ENCODE assay signal across 1 cellular context in the genomic region with DNA sequence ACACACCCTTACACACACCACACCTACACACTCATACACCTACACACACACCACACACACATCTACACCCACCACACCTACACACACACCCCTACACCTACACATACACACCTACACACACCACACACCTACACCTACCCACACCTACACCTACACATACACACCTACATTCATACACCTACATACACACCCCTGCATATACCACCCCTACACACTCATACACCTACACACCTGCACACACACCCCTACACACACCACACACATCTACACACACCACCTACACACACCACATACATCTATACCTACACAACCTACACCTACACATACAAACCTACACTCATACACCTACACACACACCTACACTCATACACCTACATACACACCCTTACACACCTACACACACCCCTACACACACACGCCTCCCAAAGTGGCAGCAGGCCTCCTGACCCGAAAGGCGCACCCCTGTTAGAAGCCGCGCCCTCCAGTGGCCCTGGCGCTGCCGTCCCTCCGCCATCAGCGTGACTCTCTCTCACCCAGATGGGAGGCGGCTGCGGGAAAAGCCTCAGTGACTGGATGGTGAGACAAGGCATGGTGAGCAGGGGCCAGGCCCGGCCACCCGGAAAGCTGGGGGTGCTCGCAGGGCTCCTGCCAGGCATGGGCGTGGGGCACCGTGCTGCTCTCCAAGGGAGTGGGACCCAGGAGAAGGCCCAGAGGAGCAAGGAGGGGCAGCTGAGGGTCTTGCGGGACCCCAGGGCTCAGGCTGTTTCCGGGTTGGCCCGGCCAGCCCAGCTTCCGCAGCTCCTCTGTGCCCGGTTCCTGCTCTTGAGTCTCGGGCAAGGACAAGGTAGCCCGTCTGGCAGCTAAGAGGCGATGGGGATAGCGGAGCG.
A peak's percentile ranks its signal among the peaks of the same experiment; 100 is the strongest.
TF ChIP-seq lines count a peak whose summit lies in the region.

No MANE protein-coding gene starts in this region.

TF ChIP-seq in HEK293, 187 proteins besides CTCF, POLR2A, EP300 and RAD21 (continued from another document):
- no peak for TF ChIP-seq HOXA7 (CRISPR knock-in tag; IDR thresholded peaks at IDR 0.05; ENCODE audit: borderline replicate concordance)
- TF ChIP-seq ZEB2 (tag by site-specific recombination; IDR thresholded peaks at IDR 0.05) = peak; percentile 74
- TF ChIP-seq ZFP69B (tag by site-specific recombination; IDR thresholded peaks at IDR 0.05) = no peak
- no peak for TF ChIP-seq KLF16 (tag by site-specific recombination; IDR thresholded peaks at IDR 0.05)
- no peak for TF ChIP-seq ZNF776 (tag by site-specific recombination; IDR thresholded peaks at IDR 0.05; ENCODE audit: borderline replicate concordance)
- TF ChIP-seq ZNF518A (tag by site-specific recombination; conservative IDR thresholded peaks at IDR 0.05; ENCODE audit: low read depth) = no peak
- no peak for TF ChIP-seq ZNF404 (tag by site-specific recombination; IDR thresholded peaks at IDR 0.05)
- TF ChIP-seq ZNF664 (tag by site-specific recombination; IDR thresholded peaks at IDR 0.05) = no peak
- TF ChIP-seq BCL6B (tag by site-specific recombination; IDR thresholded peaks at IDR 0.05) = 0 out of 2 replicates have a peak, but pooled peaks have one; percentile 14
- TF ChIP-seq ZNF639 (tag by site-specific recombination; IDR thresholded peaks at IDR 0.05) = no peak
- TF ChIP-seq ZNF654 (tag by site-specific recombination; IDR thresholded peaks at IDR 0.05; ENCODE audit: low read depth) = no peak
- no peak for TF ChIP-seq ZSCAN4 (tag by site-specific recombination; IDR thresholded peaks at IDR 0.05)
- no peak for TF ChIP-seq ZFP3 (tag by site-specific recombination; IDR thresholded peaks at IDR 0.05; ENCODE audit: low read depth)
- no peak for TF ChIP-seq ZNF560 (tag by site-specific recombination; IDR thresholded peaks at IDR 0.05; ENCODE audit: borderline replicate concordance)
- TF ChIP-seq GLIS1 (tag by site-specific recombination; IDR thresholded peaks at IDR 0.05) = no peak
- TF ChIP-seq ZNF174 (tag by site-specific recombination; IDR thresholded peaks at IDR 0.05) = no peak
- TF ChIP-seq ZNF768 (tag by site-specific recombination; IDR thresholded peaks at IDR 0.05) = no peak
- TF ChIP-seq ZBTB6 (tag by site-specific recombination; IDR thresholded peaks at IDR 0.05) = no peak
- TF ChIP-seq ZBTB20 (tag by site-specific recombination; IDR thresholded peaks at IDR 0.05) = no peak
- no peak for TF ChIP-seq ZIC2 (tag by site-specific recombination; IDR thresholded peaks at IDR 0.05)
- TF ChIP-seq MZF1 (tag by site-specific recombination; IDR thresholded peaks at IDR 0.05; ENCODE audit: borderline replicate concordance) = no peak
- TF ChIP-seq ZNF140 (tag by site-specific recombination; IDR thresholded peaks at IDR 0.05) = peak; percentile 10; the same call in 1 of the 2 replicates
- TF ChIP-seq, protein P1, sequence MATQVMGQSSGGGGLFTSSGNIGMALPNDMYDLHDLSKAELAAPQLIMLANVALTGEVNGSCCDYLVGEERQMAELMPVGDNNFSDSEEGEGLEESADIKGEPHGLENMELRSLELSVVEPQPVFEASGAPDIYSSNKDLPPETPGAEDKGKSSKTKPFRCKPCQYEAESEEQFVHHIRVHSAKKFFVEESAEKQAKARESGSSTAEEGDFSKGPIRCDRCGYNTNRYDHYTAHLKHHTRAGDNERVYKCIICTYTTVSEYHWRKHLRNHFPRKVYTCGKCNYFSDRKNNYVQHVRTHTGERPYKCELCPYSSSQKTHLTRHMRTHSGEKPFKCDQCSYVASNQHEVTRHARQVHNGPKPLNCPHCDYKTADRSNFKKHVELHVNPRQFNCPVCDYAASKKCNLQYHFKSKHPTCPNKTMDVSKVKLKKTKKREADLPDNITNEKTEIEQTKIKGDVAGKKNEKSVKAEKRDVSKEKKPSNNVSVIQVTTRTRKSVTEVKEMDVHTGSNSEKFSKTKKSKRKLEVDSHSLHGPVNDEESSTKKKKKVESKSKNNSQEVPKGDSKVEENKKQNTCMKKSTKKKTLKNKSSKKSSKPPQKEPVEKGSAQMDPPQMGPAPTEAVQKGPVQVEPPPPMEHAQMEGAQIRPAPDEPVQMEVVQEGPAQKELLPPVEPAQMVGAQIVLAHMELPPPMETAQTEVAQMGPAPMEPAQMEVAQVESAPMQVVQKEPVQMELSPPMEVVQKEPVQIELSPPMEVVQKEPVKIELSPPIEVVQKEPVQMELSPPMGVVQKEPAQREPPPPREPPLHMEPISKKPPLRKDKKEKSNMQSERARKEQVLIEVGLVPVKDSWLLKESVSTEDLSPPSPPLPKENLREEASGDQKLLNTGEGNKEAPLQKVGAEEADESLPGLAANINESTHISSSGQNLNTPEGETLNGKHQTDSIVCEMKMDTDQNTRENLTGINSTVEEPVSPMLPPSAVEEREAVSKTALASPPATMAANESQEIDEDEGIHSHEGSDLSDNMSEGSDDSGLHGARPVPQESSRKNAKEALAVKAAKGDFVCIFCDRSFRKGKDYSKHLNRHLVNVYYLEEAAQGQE (tag by site-specific recombination; IDR thresholded peaks at IDR 0.05) = no peak
- TF ChIP-seq SALL2 (tag by site-specific recombination; IDR thresholded peaks at IDR 0.05; ENCODE audit: borderline replicate concordance) = no peak
- no peak for TF ChIP-seq ZBTB17 (tag by site-specific recombination; IDR thresholded peaks at IDR 0.05)
- no peak for TF ChIP-seq SCRT2 (tag by site-specific recombination; IDR thresholded peaks at IDR 0.05)
- TF ChIP-seq SCRT1 (tag by site-specific recombination; IDR thresholded peaks at IDR 0.05; ENCODE audit: borderline replicate concordance) = no peak
- TF ChIP-seq BCL11A (tag by site-specific recombination; IDR thresholded peaks at IDR 0.05; ENCODE audit: low read depth) = no peak
- TF ChIP-seq ZNF324 (tag by site-specific recombination; IDR thresholded peaks at IDR 0.05) = no peak
- TF ChIP-seq SETDB1 (IDR thresholded peaks at IDR 0.05; ENCODE audit: insufficient read length, low read length) = no peak
- no peak for TF ChIP-seq ZNF335 (tag by site-specific recombination; conservative IDR thresholded peaks at IDR 0.05)
- no peak for TF ChIP-seq ZNF366 (tag by site-specific recombination; conservative IDR thresholded peaks at IDR 0.05)
- TF ChIP-seq TRIM28 (IDR thresholded peaks at IDR 0.05; ENCODE audit: borderline replicate concordance, low read length) = no peak
- TF ChIP-seq, protein P2, sequence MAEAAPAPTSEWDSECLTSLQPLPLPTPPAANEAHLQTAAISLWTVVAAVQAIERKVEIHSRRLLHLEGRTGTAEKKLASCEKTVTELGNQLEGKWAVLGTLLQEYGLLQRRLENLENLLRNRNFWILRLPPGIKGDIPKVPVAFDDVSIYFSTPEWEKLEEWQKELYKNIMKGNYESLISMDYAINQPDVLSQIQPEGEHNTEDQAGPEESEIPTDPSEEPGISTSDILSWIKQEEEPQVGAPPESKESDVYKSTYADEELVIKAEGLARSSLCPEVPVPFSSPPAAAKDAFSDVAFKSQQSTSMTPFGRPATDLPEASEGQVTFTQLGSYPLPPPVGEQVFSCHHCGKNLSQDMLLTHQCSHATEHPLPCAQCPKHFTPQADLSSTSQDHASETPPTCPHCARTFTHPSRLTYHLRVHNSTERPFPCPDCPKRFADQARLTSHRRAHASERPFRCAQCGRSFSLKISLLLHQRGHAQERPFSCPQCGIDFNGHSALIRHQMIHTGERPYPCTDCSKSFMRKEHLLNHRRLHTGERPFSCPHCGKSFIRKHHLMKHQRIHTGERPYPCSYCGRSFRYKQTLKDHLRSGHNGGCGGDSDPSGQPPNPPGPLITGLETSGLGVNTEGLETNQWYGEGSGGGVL (tag by site-specific recombination; IDR thresholded peaks at IDR 0.05) = no peak
- TF ChIP-seq EGR2 (tag by site-specific recombination; IDR thresholded peaks at IDR 0.05; ENCODE audit: low read depth) = peak; percentile 98
- peak; percentile 98 for TF ChIP-seq ZFHX2 (tag by site-specific recombination; conservative IDR thresholded peaks at IDR 0.05)
TF ChIP-seq in HEK293: peak in this region for 7.
